Comparison of ENCODE assay signal across 18 cellular contexts in the genomic region with DNA sequence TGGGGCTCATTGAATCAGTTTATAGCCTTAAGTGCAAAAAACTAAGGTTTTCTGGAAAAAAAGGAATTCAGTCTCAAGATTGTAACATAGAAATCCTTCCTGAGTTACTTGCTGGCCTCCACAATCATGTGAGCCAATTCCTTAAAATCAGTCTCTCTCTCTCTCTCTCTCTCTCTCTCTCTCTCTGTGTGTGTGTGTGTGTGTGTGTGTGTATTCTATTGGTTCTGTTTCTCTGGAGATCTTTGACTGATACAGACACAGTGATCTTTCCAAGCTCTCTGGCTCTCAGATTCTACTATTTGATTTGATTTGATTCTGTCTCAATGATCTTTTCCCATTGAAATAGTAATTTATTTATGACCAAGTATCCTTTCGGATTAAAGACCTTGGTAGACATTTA.
"Had no signal": no experiment of that assay in that cellular context is flagged by ENCODE, and none has a peak within 500 bp of the region (broad histone marks: within the 10 kb centered on the region; RNA-seq: fewer than 3 reads in every experiment).

No MANE protein-coding gene starts in this region.

- H3K36me3 Mint-ChIP-seq: activated naive CD4-positive, alpha-beta T cell treated with anti-CD3 and anti-CD28 coated beads, Interleukin-2, amount 50 U/mL, for 72 hours had no signal

- H3K4me1 Mint-ChIP-seq: nephron progenitor cell had no signal

- H3K4me1 ChIP-seq: adrenal gland, right atrium auricular region, transverse colon, vagina had no signal

- H3K4me3 ChIP-seq: adrenal gland, cardiac muscle cell, right atrium auricular region, skin epidermis, transverse colon, vagina had no signal

- H3K27ac ChIP-seq: adrenal gland, cardiac muscle cell, right atrium auricular region, skin epidermis, transverse colon, vagina had no signal

- H3K27ac Mint-ChIP-seq: activated CD4-positive, alpha-beta T cell treated with anti-CD3 and anti-CD28 coated beads, Interleukin-2, amount 10 ng/mL, durations not matched to agents 7 days and 5 days; activated naive CD4-positive, alpha-beta T cell treated with anti-CD3 and anti-CD28 coated beads, Interleukin-2, amount 50 U/mL, for 72 hours; activated T-cell treated with anti-CD3 and anti-CD28 coated beads, Interleukin-2, amount 50 U/mL, for 72 hours; nephron progenitor cell had no signal

- DNase-seq: activated CD4-positive, alpha-beta T cell treated with anti-CD3 and anti-CD28 coated beads, Interleukin-2, amount 10 ng/mL, durations not matched to agents 7 days and 5 days; activated CD8-positive, alpha-beta memory T cell treated with anti-CD3 and anti-CD28 coated beads for 24 hours; activated gamma-delta T cell; activated T-cell treated with anti-CD3 and anti-CD28 coated beads, Interleukin-2, amount 50 U/mL, for 72 hours; adrenal gland; hippocampal formation; islet precursor cell; midbrain; nephron progenitor cell; nucleus accumbens; stimulated activated naive CD8-positive, alpha-beta T cell treated with anti-CD3 and anti-CD28 coated beads, Interleukin-15, Interleukin-2, amounts not matched to agents 100 U/mL and 50 U/mL, for 24 hours; T1000; transverse colon had no signal

- ATAC-seq: activated naive CD4-positive, alpha-beta T cell treated with anti-CD3 and anti-CD28 coated beads, Interleukin-2, amount 50 U/mL, for 72 hours; activated T-cell treated with anti-CD3 and anti-CD28 coated beads, Interleukin-2, amount 50 U/mL, for 72 hours; stimulated activated naive CD8-positive, alpha-beta T cell treated with anti-CD3 and anti-CD28 coated beads, Interleukin-15, Interleukin-2, amounts not matched to agents 100 U/mL and 50 U/mL, for 24 hours had no signal

- H3K9me3 Mint-ChIP-seq: activated CD4-positive, alpha-beta T cell treated with anti-CD3 and anti-CD28 coated beads, Interleukin-2, amount 10 ng/mL, durations not matched to agents 7 days and 5 days; activated naive CD4-positive, alpha-beta T cell treated with anti-CD3 and anti-CD28 coated beads, Interleukin-2, amount 50 U/mL, for 72 hours; activated T-cell treated with anti-CD3 and anti-CD28 coated beads, Interleukin-2, amount 50 U/mL, for 72 hours; nephron progenitor cell had no signal

- H3K4me3 Mint-ChIP-seq: activated CD4-positive, alpha-beta T cell treated with anti-CD3 and anti-CD28 coated beads, Interleukin-2, amount 10 ng/mL, durations not matched to agents 7 days and 5 days; activated T-cell treated with anti-CD3 and anti-CD28 coated beads, Interleukin-2, amount 50 U/mL, for 72 hours; nephron progenitor cell had no signal

- H3K36me3 ChIP-seq: adrenal gland, cardiac muscle cell, right atrium auricular region, transverse colon, vagina had no signal

- H3K9me3 ChIP-seq: right atrium auricular region, transverse colon, vagina had no signal

- H3K27me3 ChIP-seq: adrenal gland, cardiac muscle cell, right atrium auricular region, transverse colon, vagina had no signal
